ENCODE assay signal across 9 cellular contexts in genomic region chr10:86389441-86390193, GRCh38. TPM values are rescaled to one million over a fixed set of nuclear protein-coding genes. Genes with fewer than 3 reads are reported as not detected.
DNase-seq lines count a peak whose midpoint lies in the region; ATAC-seq and TF ChIP-seq lines count a peak whose summit lies in the region.
"Had no signal": no experiment of that assay in that cellular context is flagged by ENCODE, and none has a peak within 500 bp of the region (broad histone marks: within the 10 kb centered on the region; RNA-seq: fewer than 3 reads in every experiment).

No MANE protein-coding gene starts in this region.

- intact Hi-C loops in activated CD8-positive, alpha-beta T cell treated with anti-CD3 and anti-CD28 coated beads for 36 hours (cut with micrococcal nuclease) = loop anchor here (10.0 kb wide), 1 partner anchor 55 kb away; no protein-coding TSS in a partner anchor
- intact Hi-C loops in heart left ventricle (cut with DNase I) = no loop called here

- peak overlapping the region; percentile 50 for H3K27ac Mint-ChIP-seq in activated CD8-positive, alpha-beta T cell treated with anti-CD3 and anti-CD28 coated beads for 36 hours

- peak overlapping the region; percentile 57 for H3K4me2 ChIP-seq in skeletal muscle satellite cell (ENCODE audit: low read length)
- H3K4me2 ChIP-seq: BLaER1 had no signal

- CTCF ChIA-PET in activated CD8-positive, alpha-beta T cell treated with anti-CD3 and anti-CD28 coated beads for 36 hours (lab: Charles Lee) = interaction anchor here (1.0 to 2.8 kb wide), 4 partner anchors 11 to 196 kb away, joined by 4 to 11 read pairs (median 6); no protein-coding TSS in a partner anchor

- no peak overlapping the region for H3K27ac ChIP-seq in heart left ventricle
- H3K27ac ChIP-seq: BLaER1 had no signal

- H3K36me3 Mint-ChIP-seq in activated CD8-positive, alpha-beta T cell treated with anti-CD3 and anti-CD28 coated beads for 36 hours (ENCODE audit: low read depth) = no peaks in the 10 kb centered on the region

- ATAC-seq in HG02852 (IDR thresholded peaks at IDR 0.05; ENCODE audit: unreplicated experiment) (peak; percentile 72), heart left ventricle (peak in 2 of 4 donors; percentile 56 to 60)
- ATAC-seq in activated CD8-positive, alpha-beta T cell treated with anti-CD3 and anti-CD28 coated beads for 36 hours = peak; percentile 84

- H3K9me3 ChIP-seq in heart left ventricle (no peaks in the 10 kb centered on the region), skeletal muscle satellite cell (replicated peaks; ENCODE audit: low read length) (no peaks in the 10 kb centered on the region)

- no peaks in the 10 kb centered on the region for H3K9me3 Mint-ChIP-seq in activated CD8-positive, alpha-beta T cell treated with anti-CD3 and anti-CD28 coated beads for 36 hours

- H3K27me3 Mint-ChIP-seq in activated CD8-positive, alpha-beta T cell treated with anti-CD3 and anti-CD28 coated beads for 36 hours = peaks cover 19% of the 10 kb centered on the region

- H3K36me3 ChIP-seq in heart left ventricle = no peaks in the 10 kb centered on the region
- H3K36me3 ChIP-seq in skeletal muscle satellite cell (ENCODE audit: insufficient read depth, low read length) = no peaks in the 10 kb centered on the region
- H3K36me3 ChIP-seq: BLaER1 had no signal

- TF ChIP-seq CTCF in activated CD8-positive, alpha-beta T cell treated with anti-CD3 and anti-CD28 coated beads for 36 hours (IDR thresholded peaks at IDR 0.05) = no peak
- no peak for TF ChIP-seq CTCF in heart left ventricle (IDR thresholded peaks at IDR 0.05)

- 19 to 29% (median 24%) methylated on average over 17 to 53 of the region's 53 CpGs for whole genome bisulfite sequencing in heart left ventricle, 4 donors

- H3K27me3 ChIP-seq in heart left ventricle = peaks cover 7 to 70% (median 27%) of the 10 kb centered on the region in 9 donors
- H3K27me3 ChIP-seq in skeletal muscle satellite cell (ENCODE audit: control insufficient read depth, insufficient read depth, low read length) = peaks cover 72% of the 10 kb centered on the region
- H3K27me3 ChIP-seq: BLaER1 had no signal

- TF ChIP-seq POLR2A in heart left ventricle (IDR thresholded peaks at IDR 0.05) = no peak

- peak; percentile 43 for DNase-seq in activated CD4-positive, alpha-beta T cell treated with anti-CD3 and anti-CD28 coated beads for 48 hours
- DNase-seq in activated CD4-positive, alpha-beta T cell treated with anti-CD3 and anti-CD28 coated beads, Interleukin-2, amount 50 U/mL, for 48 hours = no peak
- peak; percentile 43 for DNase-seq in activated CD8-positive, alpha-beta T cell treated with anti-CD3 and anti-CD28 coated beads for 36 hours
- peak in 1 of 5 donors; percentile 60 for DNase-seq in heart left ventricle
- DNase-seq in middle frontal gyrus (ENCODE audit: extremely low spot score, low spot score) = no peak
- DNase-seq in NK-92 (lab: John Stamatoyannopoulos, UW; ENCODE audit: unreplicated experiment) = no peak

- H3K4me1 Mint-ChIP-seq in activated CD8-positive, alpha-beta T cell treated with anti-CD3 and anti-CD28 coated beads for 36 hours (ENCODE audit: low read depth) = peaks cover 2% of the 10 kb centered on the region

- H3K4me3 ChIP-seq in heart left ventricle = peak overlapping the region in 9 of 12 donors; percentile 7 to 50 (median 26)
- H3K4me3 ChIP-seq in skeletal muscle satellite cell (ENCODE audit: low read length) = no peak overlapping the region
- H3K4me3 ChIP-seq: BLaER1 had no signal

- H3K4me3 Mint-ChIP-seq in activated CD8-positive, alpha-beta T cell treated with anti-CD3 and anti-CD28 coated beads for 36 hours = peak overlapping the region; percentile 71

- H3K4me1 ChIP-seq in heart left ventricle (peaks cover 0 to 9% (median 4%) of the 10 kb centered on the region in 12 donors), skeletal muscle satellite cell (ENCODE audit: control insufficient read depth, insufficient read depth, low read length) (peaks cover 4% of the 10 kb centered on the region)

- POLR2A ChIA-PET in activated CD8-positive, alpha-beta T cell treated with anti-CD3 and anti-CD28 coated beads for 36 hours (lab: Charles Lee) = interaction anchor here (1.7 kb wide), 1 partner anchor 11 kb away, joined by 12 read pairs; no protein-coding TSS in a partner anchor

- H3K9ac ChIP-seq in skeletal muscle satellite cell (ENCODE audit: low read depth, low read length) = no peak overlapping the region
- H3K9ac ChIP-seq: BLaER1 had no signal

RNA-seq across cellular contexts. Expression of gene GRID1, which starts 23.0 kb away (rescaled TPM):
- total RNA-seq in activated CD8-positive, alpha-beta T cell treated with anti-CD3 and anti-CD28 coated beads for 36 hours = not detected
- total RNA-seq in heart left ventricle = 1 to 10 TPM in 8 of 9 donors, under 1 TPM in 1; 0.93 to 3.4 (median 1.6) TPM
- 1 to 10 TPM in 1 of 2 donors, under 1 TPM in 1; 0.69 to 1.7 TPM for polyA plus RNA-seq in heart left ventricle
- under 0.01 TPM in 1 of 2 replicates, not detected in the other for total RNA-seq in skeletal muscle satellite cell (2012; rRNA removed)

Comparison
In these comparisons a context has a peak if more than half of its experiments do, and no peak if none do; other contexts are left out.
1. DNase-seq: peak in activated CD4-positive, alpha-beta T cell treated with anti-CD3 and anti-CD28 coated beads for 48 hours (single experiment) and activated CD8-positive, alpha-beta T cell treated with anti-CD3 and anti-CD28 coated beads for 36 hours (single experiment); none in activated CD4-positive, alpha-beta T cell treated with anti-CD3 and anti-CD28 coated beads, Interleukin-2, amount 50 U/mL, for 48 hours (0 of 2), middle frontal gyrus (single experiment) and NK-92 (single experiment).